8 cellular contexts compared by ENCODE assay signal in the genomic region with DNA sequence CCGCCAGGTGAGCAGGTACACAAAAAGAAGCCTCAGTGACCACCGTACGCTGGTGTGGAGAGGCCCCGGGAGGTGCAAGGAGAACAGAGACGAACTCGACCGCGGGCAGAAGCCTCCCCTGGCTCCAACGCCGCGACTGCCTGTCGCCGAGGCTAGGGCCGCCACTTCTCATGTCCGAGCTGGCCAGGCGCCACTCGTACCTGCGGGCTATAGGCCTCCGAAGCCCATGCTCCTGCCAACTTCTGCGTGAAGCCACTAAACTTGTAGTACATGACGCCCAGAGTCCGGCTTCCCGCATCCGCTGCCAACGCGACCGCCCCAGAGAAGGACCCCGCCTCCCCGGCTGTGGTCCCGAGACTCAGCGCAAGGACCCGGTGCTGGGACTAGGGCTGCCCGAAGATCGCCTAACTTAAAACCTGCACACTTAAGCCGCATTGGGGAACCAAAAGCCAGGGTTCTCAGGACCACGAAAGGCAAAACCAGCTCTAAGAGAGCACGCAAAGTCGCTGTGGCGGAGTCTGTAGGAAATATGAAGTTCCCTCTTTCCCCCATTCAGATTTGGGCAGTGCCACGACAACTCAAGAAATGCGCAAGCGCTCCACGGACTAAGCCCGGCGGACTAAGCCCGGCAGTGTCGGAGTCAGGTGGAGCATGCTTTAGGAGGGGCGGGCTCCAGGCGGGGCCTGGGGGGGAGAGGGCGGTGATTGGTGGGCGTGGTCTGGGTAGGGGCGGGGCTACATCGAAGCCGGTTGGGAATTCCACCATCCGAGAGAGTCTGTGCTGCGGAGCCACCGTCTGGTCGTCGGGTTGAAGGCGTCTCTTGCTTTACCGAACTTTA.
A peak's percentile ranks its signal among the peaks of the same experiment; 100 is the strongest.
DNase-seq lines count a peak whose midpoint lies in the region; ATAC-seq lines count a peak whose summit lies in the region.

COX7A2L (minus strand) TSS at position 328 of the 838 bp plus-strand sequence; CDS start at position 272, 56 bp downstream.

- peak; percentile 99 for DNase-seq in AG20443 (ENCODE audit: low spot score)
- DNase-seq in NCI-H446 treated with DMSO at 0.1 percent for 48 hours (lab: John Stamatoyannopoulos, UW) = peak; percentile 94
- DNase-seq in cerebellar cortex (ENCODE audit: low spot score) = peak; percentile 98
- peak; percentile 98 for DNase-seq in islet precursor cell
- DNase-seq in stimulated activated CD4-positive, alpha-beta T cell treated with anti-CD3 and anti-CD28 coated beads, Interleukin-12 subunit alpha, Interleukin-12 subunit beta, amount 100 ng/mL, for 48 hours (ENCODE audit: low read depth in 2 of 3, low spot score in 1 of 3) = peak; percentile 94 to 97 (median 96)

- peak; percentile 89 for ATAC-seq in GM19035 (IDR thresholded peaks at IDR 0.05; ENCODE audit: unreplicated experiment)
- peak; percentile 93 for ATAC-seq in HG03354 (IDR thresholded peaks at IDR 0.05; ENCODE audit: poor library complexity, severe bottlenecking, unreplicated experiment)
- ATAC-seq in activated CD4-positive, CD25-positive, alpha-beta regulatory T cell treated with anti-CD3 and anti-CD28 coated beads, Interleukin-2, amount 50 U/mL, for 24 hours = peak; percentile 92 to 94

Comparison
In these comparisons a context has a peak if more than half of its experiments do, and no peak if none do; other contexts are left out.
1. Peak in every context shown above with its lines: DNase-seq and ATAC-seq.